ENCODE assay signal across 11 cellular contexts in the genomic region with DNA sequence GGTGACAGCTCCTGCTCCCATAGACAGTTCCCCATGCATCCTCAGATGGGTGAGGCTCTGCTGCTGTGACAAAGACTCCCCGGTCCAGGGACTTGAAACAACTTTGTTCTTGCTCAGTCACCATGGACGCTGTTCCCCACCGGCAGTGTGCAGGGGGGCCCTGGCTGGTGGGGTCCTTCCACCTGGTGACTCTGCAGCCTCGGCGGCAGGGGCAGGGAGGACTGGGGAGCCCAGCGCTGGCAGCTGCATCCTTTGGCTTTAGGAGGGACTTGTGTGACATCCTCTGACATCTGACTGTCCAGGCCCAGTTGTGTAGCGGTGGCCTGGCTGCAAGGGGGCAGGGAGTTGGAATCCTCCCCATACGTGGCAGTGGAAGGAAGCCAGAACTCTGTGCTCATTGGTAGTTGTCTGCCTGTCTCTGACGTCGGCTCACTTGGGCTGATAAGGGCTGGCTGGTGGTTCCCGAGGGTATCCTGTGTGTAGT.
A peak's percentile ranks its signal among the peaks of the same experiment; 100 is the strongest.
DNase-seq lines count a peak whose midpoint lies in the region; ATAC-seq and TF ChIP-seq lines count a peak whose summit lies in the region.
"Had no signal": no experiment of that assay in that cellular context is flagged by ENCODE, and none has a peak within 500 bp of the region (broad histone marks: within the 10 kb centered on the region; RNA-seq: fewer than 3 reads in every experiment).

No MANE protein-coding gene starts in this region.

- H3K27me3 ChIP-seq in adrenal gland = no peaks in the 10 kb centered on the region
- no peaks in the 10 kb centered on the region for H3K27me3 ChIP-seq in right cardiac atrium (ENCODE audit: control insufficient read depth, insufficient read depth)
- H3K27me3 ChIP-seq: pancreas had no signal

- DNase-seq in M059J (ENCODE audit: low read depth) (peak; percentile 22), adrenal gland (peak; percentile 80 to 93 (median 91)), right cardiac atrium (peak in 2 of 3 donors; percentile 61 to 69), posterior vena cava (ENCODE audit: low spot score) (peak; percentile 81), NCI-H510A treated with DMSO at 0.1 percent for 48 hours (lab: John Stamatoyannopoulos, UW) (no peak), putamen (ENCODE audit: low spot score) (no peak)
- DNase-seq: NCI-H2171, pancreas, RPMI8226 had no signal

- H3K36me3 ChIP-seq in adrenal gland (replicated peaks in 1 of 2) = no peaks in the 10 kb centered on the region
- H3K36me3 ChIP-seq: pancreas had no signal

- no peak for TF ChIP-seq CTCF in adrenal gland (IDR thresholded peaks at IDR 0.05)

- H3K4me1 ChIP-seq in adrenal gland (replicated peaks in 1 of 2) (peaks cover 21 to 48% of the 10 kb centered on the region in 2 donors), right cardiac atrium (ENCODE audit: control insufficient read depth, insufficient read depth, low read length) (peaks cover 40% of the 10 kb centered on the region)

- intact Hi-C loops in adrenal gland (cut with DNase I) (no loop called here), right cardiac atrium (cut with DNase I) (no loop called here), posterior vena cava (cut with DNase I) (loop anchor here in 1 of 2 donors (1.0 kb wide), 1 partner anchor 66 kb away; no protein-coding TSS in a partner anchor)

- peak; percentile 61 to 71 for ATAC-seq in right cardiac atrium
- ATAC-seq in HG03469 (IDR thresholded peaks at IDR 0.05; ENCODE audit: unreplicated experiment) = no peak
- no peak for ATAC-seq in GM21447 (IDR thresholded peaks at IDR 0.05; ENCODE audit: unreplicated experiment)

- WGBS in adrenal gland, 4 donors = 54 to 75% (median 58%) methylated on average over 6 to 11 of the region's 11 CpGs
- 59% methylated on average over 11 of the region's 11 CpGs for WGBS in right cardiac atrium

- TF ChIP-seq POLR2A in adrenal gland (IDR thresholded peaks at IDR 0.05) = no peak

- H3K4me3 ChIP-seq in adrenal gland (no peak overlapping the region), right cardiac atrium (ENCODE audit: low read length) (no peak overlapping the region)
- H3K4me3 ChIP-seq: pancreas had no signal

- H3K27ac ChIP-seq in adrenal gland (peak overlapping the region in 4 of 5 donors; percentile 41 to 82 (median 69)), right cardiac atrium (ENCODE audit: low read length) (no peak overlapping the region)

- H3K9me3 ChIP-seq in adrenal gland (replicated peaks in 1 of 3) = no peaks in the 10 kb centered on the region
- H3K9me3 ChIP-seq in right cardiac atrium (ENCODE audit: control insufficient read depth, low read length) = no peaks in the 10 kb centered on the region
- H3K9me3 ChIP-seq: pancreas had no signal

Comparison
In these comparisons a context has a peak if more than half of its experiments do, and no peak if none do; other contexts are left out.
1. DNase-seq: peak in M059J (single experiment), adrenal gland (7 of 7), right cardiac atrium (2 of 3) and posterior vena cava (single experiment); none in NCI-H510A treated with DMSO at 0.1 percent for 48 hours (single experiment) and putamen (single experiment).
2. ATAC-seq: peak in right cardiac atrium (2 of 2); none in HG03469 (single experiment) and GM21447 (single experiment).